In genomic region chr6:26252097-26252496, GRCh38 we compare ENCODE assay signal across 8 cellular contexts.
DNase-seq lines count a peak whose midpoint lies in the region; ATAC-seq and TF ChIP-seq lines count a peak whose summit lies in the region.
"Not testable (repeated sequence)": the region's sequence is repeated elsewhere in the genome, so short reads cannot be mapped to it uniquely, and the experiment has no call there.

No MANE protein-coding gene starts in this region.

- peak overlapping the region; percentile 92 for H3K4me3 Mint-ChIP-seq in activated T-helper 2 cell treated with anti-CD3 and anti-CD28 coated beads, Interferon-gamma antibody, Interleukin-2, Interleukin-4, amounts not matched to agents 10 μg/mL and 5 μg/mL and 100 μg/mL, durations not matched to agents 14 hours and 24 hours and 36 hours (ENCODE audit: low read depth)
- peak overlapping the region; percentile 80 for H3K4me3 Mint-ChIP-seq in dendritic cell treated with granulocyte-macrophage colony-stimulating factor and Interleukin-4, amounts not matched to agents 40 ng/mL and 50 ng/mL, for 4 days

- H3K27me3 Mint-ChIP-seq in activated T-helper 2 cell treated with anti-CD3 and anti-CD28 coated beads, Interferon-gamma antibody, Interleukin-2, Interleukin-4, amounts not matched to agents 10 μg/mL and 5 μg/mL and 100 μg/mL, durations not matched to agents 14 hours and 24 hours and 36 hours (ENCODE audit: low read depth); dendritic cell treated with granulocyte-macrophage colony-stimulating factor and Interleukin-4, amounts not matched to agents 40 ng/mL and 50 ng/mL, for 4 days: not testable (repeated sequence)

- not testable (repeated sequence) for H3K36me3 ChIP-seq in H7 (replicated peaks; ENCODE audit: control insufficient read depth, insufficient read depth, low read length); Panc1 (ENCODE audit: control insufficient read depth, insufficient read depth, low read length); heart right ventricle; mucosa of stomach (ENCODE audit: control insufficient read depth, insufficient read depth, low read length)

- H3K9ac ChIP-seq in mucosa of stomach (ENCODE audit: low read length), result peak overlapping the region; percentile 74

- H3K27ac ChIP-seq in Panc1 (ENCODE audit: low read length) (peak overlapping the region; percentile 3; the same call in 1 of the 2 replicates), heart right ventricle (peak overlapping the region in 1 of 10 donors; percentile 78), skin epidermis (peak overlapping the region in 14 of 21 experiments; percentile 16 to 95 (median 58))

- peak overlapping the region; percentile 98 for H3K27ac Mint-ChIP-seq in activated T-helper 2 cell treated with anti-CD3 and anti-CD28 coated beads, Interferon-gamma antibody, Interleukin-2, Interleukin-4, amounts not matched to agents 10 μg/mL and 5 μg/mL and 100 μg/mL, durations not matched to agents 14 hours and 24 hours and 36 hours
- peak overlapping the region; percentile 95 for H3K27ac Mint-ChIP-seq in dendritic cell treated with granulocyte-macrophage colony-stimulating factor and Interleukin-4, amounts not matched to agents 40 ng/mL and 50 ng/mL, for 4 days

- ATAC-seq in Panc1, heart right ventricle: not testable (repeated sequence)

- not testable (repeated sequence) for BruUV-seq in Panc1 (replicated peaks; lab: Mats Ljungman, UMichigan)

- in situ Hi-C loops in Panc1 (cut with HindIII; ENCODE audit: low pct_unique_long_range_greater_than_20kb, low sequenced_read_pairs), result not testable (repeated sequence)

- not testable (repeated sequence) for H3K9me3 Mint-ChIP-seq in activated T-helper 2 cell treated with anti-CD3 and anti-CD28 coated beads, Interferon-gamma antibody, Interleukin-2, Interleukin-4, amounts not matched to agents 10 μg/mL and 5 μg/mL and 100 μg/mL, durations not matched to agents 14 hours and 24 hours and 36 hours; dendritic cell treated with granulocyte-macrophage colony-stimulating factor and Interleukin-4, amounts not matched to agents 40 ng/mL and 50 ng/mL, for 4 days

- POLR2A ChIA-PET in Panc1 (lab: Charles Lee), result not testable (repeated sequence)

- CTCF ChIA-PET in Panc1 (lab: Charles Lee), result not testable (repeated sequence)

- not testable (repeated sequence) for H3K4me1 ChIP-seq in Panc1 (ENCODE audit: control insufficient read depth, insufficient read depth, low read length); mucosa of stomach (ENCODE audit: control insufficient read depth, insufficient read depth, low read length)
- H3K4me1 ChIP-seq in heart right ventricle, result peaks cover 0 to 41% (median 4%) of the 10 kb centered on the region in 9 donors

- 30 to 40% methylated on average over 5 of the region's 5 CpGs for WGBS in heart right ventricle, 2 donors

- TF ChIP-seq CTCF in AG09309 (IDR thresholded peaks at IDR 0.05; ENCODE audit: control insufficient read depth, insufficient read depth, low read depth, low read length, missing control alignments); Panc1 (IDR thresholded peaks at IDR 0.05); heart right ventricle (IDR thresholded peaks at IDR 0.05): not testable (repeated sequence)

- H3K4me3 ChIP-seq in AG09309 (ENCODE audit: control insufficient read depth, low read depth, low read length) (peak overlapping the region; percentile 40), H7 (ENCODE audit: insufficient read depth, low read depth, low read length) (peak overlapping the region; percentile 94), Panc1 (ENCODE audit: low read depth in 2 of 2, low read length in 2 of 2) (peak overlapping the region; percentile 41 to 44), heart right ventricle (peak overlapping the region in 8 of 10 donors; percentile 35 to 62 (median 50)), mucosa of stomach (ENCODE audit: low read length) (peak overlapping the region; percentile 79), skin epidermis (peak overlapping the region; percentile 40 to 58 (median 50))

- intact Hi-C loops in Panc1 (cut with micrococcal nuclease; ENCODE audit: unreplicated experiment); activated T-helper 2 cell treated with anti-CD3 and anti-CD28 coated beads, Interferon-gamma antibody, Interleukin-2, Interleukin-4, amounts not matched to agents 10 μg/mL and 5 μg/mL and 100 μg/mL, durations not matched to agents 14 hours and 24 hours and 36 hours (cut with micrococcal nuclease); dendritic cell treated with granulocyte-macrophage colony-stimulating factor and Interleukin-4, amounts not matched to agents 40 ng/mL and 50 ng/mL, for 4 days (cut with micrococcal nuclease); heart right ventricle (cut with DNase I): not testable (repeated sequence)

- H3K36me3 Mint-ChIP-seq in activated T-helper 2 cell treated with anti-CD3 and anti-CD28 coated beads, Interferon-gamma antibody, Interleukin-2, Interleukin-4, amounts not matched to agents 10 μg/mL and 5 μg/mL and 100 μg/mL, durations not matched to agents 14 hours and 24 hours and 36 hours (ENCODE audit: low read depth); dendritic cell treated with granulocyte-macrophage colony-stimulating factor and Interleukin-4, amounts not matched to agents 40 ng/mL and 50 ng/mL, for 4 days (ENCODE audit: low read depth): not testable (repeated sequence)

- H3K27me3 ChIP-seq in H7 (ENCODE audit: control insufficient read depth, insufficient read depth, low read length); Panc1 (ENCODE audit: control insufficient read depth, insufficient read depth, low read length); mucosa of stomach (ENCODE audit: control insufficient read depth, insufficient read depth, low read length): not testable (repeated sequence)
- H3K27me3 ChIP-seq in heart right ventricle, result peaks cover 0 to 99% (median 83%) of the 10 kb centered on the region in 7 donors

- peaks cover 41% of the 10 kb centered on the region for H3K4me1 Mint-ChIP-seq in activated T-helper 2 cell treated with anti-CD3 and anti-CD28 coated beads, Interferon-gamma antibody, Interleukin-2, Interleukin-4, amounts not matched to agents 10 μg/mL and 5 μg/mL and 100 μg/mL, durations not matched to agents 14 hours and 24 hours and 36 hours (ENCODE audit: low read depth)
- H3K4me1 Mint-ChIP-seq in dendritic cell treated with granulocyte-macrophage colony-stimulating factor and Interleukin-4, amounts not matched to agents 40 ng/mL and 50 ng/mL, for 4 days (ENCODE audit: low read depth), result peaks cover 26% of the 10 kb centered on the region

- not testable (repeated sequence) for H3K9me3 ChIP-seq in Panc1 (ENCODE audit: control insufficient read depth, insufficient read depth, low read depth, low read length); heart right ventricle; mucosa of stomach (ENCODE audit: control insufficient read depth, low read length)

- DNase-seq in AG09309 (ENCODE audit: low read depth); H7; Panc1 (ENCODE audit: low read depth, low spot score); activated T-helper 2 cell treated with anti-CD3 and anti-CD28 coated beads, Interferon-gamma antibody, Interleukin-2, Interleukin-4, amounts not matched to agents 10 μg/mL and 5 μg/mL and 100 μg/mL, durations not matched to agents 14 hours and 24 hours and 36 hours (ENCODE audit: low spot score); heart right ventricle: not testable (repeated sequence)

Comparison
In these comparisons a context has a peak if more than half of its experiments do, and no peak if none do; other contexts are left out.
1. H3K4me3 ChIP-seq: peak in every context shown above with its lines; median percentile 94 in H7; 79 in mucosa of stomach; 50 in skin epidermis; 50 in heart right ventricle; 42 in Panc1; 40 in AG09309.